13 cellular contexts compared by ENCODE assay signal in the genomic region with DNA sequence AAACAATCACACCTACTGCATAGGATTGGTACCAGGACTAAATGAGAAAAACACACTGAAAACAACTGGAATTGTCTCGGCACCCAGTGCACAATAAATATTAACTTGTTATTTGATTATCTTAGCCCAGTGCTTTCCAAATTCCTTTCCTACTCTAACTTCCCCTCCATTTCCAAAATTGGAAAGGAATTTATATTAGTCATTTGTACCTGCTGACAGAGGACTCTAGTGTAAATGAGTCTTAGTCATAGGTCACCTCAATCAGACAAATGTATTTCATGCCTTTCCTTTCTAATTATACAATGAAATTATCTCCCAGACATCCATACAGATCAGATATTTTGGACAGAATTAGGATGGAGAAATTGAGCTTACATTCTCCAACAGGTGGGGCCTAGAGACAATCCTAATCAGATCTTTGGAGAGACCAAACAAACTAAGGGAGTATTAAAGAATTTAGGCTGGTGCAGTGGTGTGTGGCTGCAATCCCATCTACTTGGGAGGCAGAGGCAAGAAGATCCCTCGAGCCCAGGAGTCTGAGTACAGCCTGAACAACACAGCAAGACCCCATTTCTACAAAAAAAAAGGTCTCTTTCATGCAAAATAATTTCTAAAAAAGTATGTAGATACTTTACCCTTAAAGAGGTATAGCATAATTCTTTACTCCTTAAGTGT. TPM values are rescaled to one million over a fixed set of nuclear protein-coding genes. Genes with fewer than 3 reads are reported as not detected.
DNase-seq lines count a peak whose midpoint lies in the region; ATAC-seq and TF ChIP-seq lines count a peak whose summit lies in the region.
"Had no signal": no experiment of that assay in that cellular context is flagged by ENCODE, and none has a peak within 500 bp of the region (broad histone marks: within the 10 kb centered on the region; RNA-seq: fewer than 3 reads in every experiment).

No MANE protein-coding gene starts in this region.

- no peak overlapping the region for H2BK120ac ChIP-seq in H9 (ENCODE audit: low read depth, low read length, poor library complexity, severe bottlenecking)

- H3K27ac Mint-ChIP-seq in H9 = peak overlapping the region in 1 of 3 experiments; percentile 3; a peak in 1 of 7 replicates
- H3K27ac Mint-ChIP-seq in natural killer cell treated with Interleukin-12 subunit alpha and Interleukin-12 subunit beta and Interleukin-15 and Interleukin-18, amount 100 ng/mL, for 72 hours = no peak overlapping the region

- H4K91ac ChIP-seq in H9 (ENCODE audit: insufficient read length, low read depth, low read length) = no peak overlapping the region

- no peak overlapping the region for H2BK15ac ChIP-seq in H9 (ENCODE audit: low read depth, low read length)

- no peak overlapping the region for H3K4me3 ChIP-seq in lower lobe of right lung

- H3K36me3 Mint-ChIP-seq in H9 (ENCODE audit: insufficient read depth in 1 of 3, low read depth in 3 of 3) = peaks cover 3 to 15% (median 8%) of the 10 kb centered on the region in 3 experiments; a peak in 6 of 7 replicates
- H3K36me3 Mint-ChIP-seq in natural killer cell treated with Interleukin-12 subunit alpha and Interleukin-12 subunit beta and Interleukin-15 and Interleukin-18, amount 100 ng/mL, for 72 hours = no peaks in the 10 kb centered on the region

- no peak overlapping the region for H3K4ac ChIP-seq in H9 (ENCODE audit: low read depth, low read length)

- no peak overlapping the region for H3K4me3 Mint-ChIP-seq in H9
- no peak overlapping the region for H3K4me3 Mint-ChIP-seq in natural killer cell treated with Interleukin-12 subunit alpha and Interleukin-12 subunit beta and Interleukin-15 and Interleukin-18, amount 100 ng/mL, for 72 hours

- no peak overlapping the region for H3T11ph ChIP-seq in H9 (ENCODE audit: low read length)

- no peak overlapping the region for H4K5ac ChIP-seq in H9 (ENCODE audit: insufficient read length, low read depth, low read length)

- no peak overlapping the region for H2AK5ac ChIP-seq in H9 (ENCODE audit: insufficient read length, low read length)

- ATAC-seq in Right ventricle myocardium inferior = peak; percentile 63
- peak; percentile 71 to 92 for ATAC-seq in lower lobe of right lung
- no peak for ATAC-seq in HG03460 (IDR thresholded peaks at IDR 0.05; ENCODE audit: unreplicated experiment)
- ATAC-seq in natural killer cell treated with Interleukin-12 subunit alpha and Interleukin-12 subunit beta and Interleukin-15 and Interleukin-18, amount 100 ng/mL, for 72 hours = no peak

- H3K56ac ChIP-seq in H9 (ENCODE audit: insufficient read length, low read depth, low read length) = no peak overlapping the region

- H3K79me2 ChIP-seq in H9 (ENCODE audit: insufficient read depth, low read length) = peaks cover 33% of the 10 kb centered on the region; the same call in 1 of the 2 replicates

- WGBS in H9 (ENCODE audit: extremely low coverage, insufficient read length, low lambda C conversion rate) = no CpG with 5 or more reads among the region's 2 CpGs

- no peak overlapping the region for H2BK5ac ChIP-seq in H9 (ENCODE audit: insufficient read length, low read length)

- no peak overlapping the region for H2BK12ac ChIP-seq in H9 (ENCODE audit: insufficient read length, low read depth, low read length)

- no peak overlapping the region for H4K8ac ChIP-seq in H9 (replicated peaks; ENCODE audit: insufficient read length, low read depth, low read length)

- H3K23me2 ChIP-seq in H9 (ENCODE audit: insufficient read length, low read depth, low read length, poor library complexity, severe bottlenecking) = no peaks in the 10 kb centered on the region

- peaks cover 0 to 3% of the 10 kb centered on the region in 2 experiments; a peak in 1 of 5 replicates for H3K9me3 Mint-ChIP-seq in H9
- no peaks in the 10 kb centered on the region for H3K9me3 Mint-ChIP-seq in natural killer cell treated with Interleukin-12 subunit alpha and Interleukin-12 subunit beta and Interleukin-15 and Interleukin-18, amount 100 ng/mL, for 72 hours

- peaks cover 32 to 33% of the 10 kb centered on the region in 2 experiments for H3K4me1 Mint-ChIP-seq in H9
- no peaks in the 10 kb centered on the region for H3K4me1 Mint-ChIP-seq in natural killer cell treated with Interleukin-12 subunit alpha and Interleukin-12 subunit beta and Interleukin-15 and Interleukin-18, amount 100 ng/mL, for 72 hours (ENCODE audit: low read depth in 2 of 2)

- H3K4me1 ChIP-seq in lower lobe of right lung = peaks cover 41% of the 10 kb centered on the region
- H3K4me1 ChIP-seq in H9 (ENCODE audit: insufficient read depth, low read length) = peaks cover 5% of the 10 kb centered on the region; the same call in 1 of the 2 replicates

- no peak overlapping the region for H3K9ac ChIP-seq in H9 (ENCODE audit: extremely low read depth, insufficient read length, low read length)

- TF ChIP-seq CTCF in lower lobe of right lung (IDR thresholded peaks at IDR 0.05) (no peak), H9 (conservative IDR thresholded peaks at IDR 0.05) (no peak)

- H3K36me3 ChIP-seq in lower lobe of right lung = no peaks in the 10 kb centered on the region

- no peaks in the 10 kb centered on the region for H3K27me3 Mint-ChIP-seq in H9 (ENCODE audit: low read depth)
- peaks cover 7 to 21% of the 10 kb centered on the region in 2 donors for H3K27me3 Mint-ChIP-seq in natural killer cell treated with Interleukin-12 subunit alpha and Interleukin-12 subunit beta and Interleukin-15 and Interleukin-18, amount 100 ng/mL, for 72 hours

- H3K27ac ChIP-seq in epithelial cell of prostate (peak overlapping the region; percentile 64), lower lobe of right lung (peak overlapping the region; percentile 38), caudate nucleus (ENCODE audit: low read depth, low read length) (no peak overlapping the region), H9 (ENCODE audit: insufficient read length, low read depth, low read length) (no peak overlapping the region)

- no peak overlapping the region for H3K23ac ChIP-seq in H9 (ENCODE audit: insufficient read length, low read depth, low read length)

- H3K79me1 ChIP-seq in H9 (ENCODE audit: insufficient read depth, low read depth, low read length, poor library complexity, severe bottlenecking) = no peaks in the 10 kb centered on the region

- no peak overlapping the region for H3K14ac ChIP-seq in H9 (ENCODE audit: insufficient read depth, low read length)

- no peak overlapping the region for H2AFZ ChIP-seq in H9 (ENCODE audit: low read length)

- H4K20me1 ChIP-seq in H9 (ENCODE audit: control insufficient read depth, insufficient read depth, insufficient read length) = no peaks in the 10 kb centered on the region

- DNase-seq in Right ventricle myocardium inferior (ENCODE audit: missing footprints) (no peak), cardiac septum (ENCODE audit: low spot score) (no peak), epithelial cell of prostate (ENCODE audit: low read depth, low spot score) (no peak), lower lobe of right lung (no peak), caudate nucleus (lab: John Stamatoyannopoulos, UW) (no peak), H9 (no peak)
- DNase-seq in natural killer cell treated with Interleukin-12 subunit alpha and Interleukin-12 subunit beta and Interleukin-15 and Interleukin-18, amount 100 ng/mL, for 72 hours (ENCODE audit: low spot score) = no peak
- DNase-seq: activated T-cell treated with anti-CD3 and anti-CD28 coated beads for 4 hours; central memory CD4-positive, alpha-beta T cell; DND-41; NCI-H2171 had no signal

- H3K18ac ChIP-seq in H9 (ENCODE audit: insufficient read length, low read depth, low read length) = no peak overlapping the region

- no peaks in the 10 kb centered on the region for H3K9me3 ChIP-seq in lower lobe of right lung
- H3K9me3 ChIP-seq in H9 (ENCODE audit: control insufficient read depth, low read depth, low read length) = no peaks in the 10 kb centered on the region

- intact Hi-C loops in Right ventricle myocardium inferior (cut with DNase I) (loop anchor here (5.0 kb wide), 1 partner anchor 53 kb away; no protein-coding TSS in a partner anchor), cardiac septum (cut with DNase I) (no loop called here), lower lobe of right lung (cut with DNase I) (no loop called here)

- no peak overlapping the region for H3K4me2 ChIP-seq in H9 (ENCODE audit: insufficient read depth, insufficient read length, low read length)

- H3K27me3 ChIP-seq in lower lobe of right lung (ENCODE audit: low read depth) (no peaks in the 10 kb centered on the region), H9 (ENCODE audit: insufficient read depth, low read length) (no peaks in the 10 kb centered on the region)

- H2BK20ac ChIP-seq in H9 (ENCODE audit: low read depth, low read length, poor library complexity, severe bottlenecking) = no peak overlapping the region

RNA-seq across cellular contexts. Expression of a gene that starts 10.1 kb away (rescaled TPM):
- total RNA-seq in Right ventricle myocardium inferior = 108 TPM
- total RNA-seq in cardiac septum = 142 TPM
- 86.6 TPM for total RNA-seq in lower lobe of right lung
- total RNA-seq in H9 (2021) = 29.7 and 32.1 TPM in 2 replicates
- not detected for total RNA-seq in natural killer cell treated with Interleukin-12 subunit alpha and Interleukin-12 subunit beta and Interleukin-15 and Interleukin-18, amount 100 ng/mL, for 72 hours

RNA-seq across cellular contexts. Expression of a gene that starts 38.4 kb away (rescaled TPM):
- total RNA-seq in Right ventricle myocardium inferior (not detected), cardiac septum (not detected), lower lobe of right lung (not detected), H9 (2021) (not detected in 2 replicates)
- not detected for total RNA-seq in natural killer cell treated with Interleukin-12 subunit alpha and Interleukin-12 subunit beta and Interleukin-15 and Interleukin-18, amount 100 ng/mL, for 72 hours
- total RNA-seq: LHCN-M2 had no signal

Comparison
In these comparisons a context has a peak if more than half of its experiments do, and no peak if none do; other contexts are left out.
1. ATAC-seq: peak in Right ventricle myocardium inferior (single experiment) and lower lobe of right lung (2 of 2); none in HG03460 (single experiment) and natural killer cell treated with Interleukin-12 subunit alpha and Interleukin-12 subunit beta and Interleukin-15 and Interleukin-18, amount 100 ng/mL, for 72 hours (0 of 2).
2. H3K27ac ChIP-seq: peak in epithelial cell of prostate (single experiment) and lower lobe of right lung (single experiment); none in caudate nucleus (single experiment) and H9 (single experiment).
3. RNA of a gene that starts 10.1 kb away (total RNA-seq): 142 TPM in cardiac septum (single experiment), 108 TPM in Right ventricle myocardium inferior (single experiment), 86.6 TPM in lower lobe of right lung (single experiment) and 29.7 to 32.1 TPM in H9; not detected in natural killer cell treated with Interleukin-12 subunit alpha and Interleukin-12 subunit beta and Interleukin-15 and Interleukin-18, amount 100 ng/mL, for 72 hours; every median in the first group is over 10 times any median in the second.